Comparison of ENCODE assay signal across 25 cellular contexts in the genomic region with DNA sequence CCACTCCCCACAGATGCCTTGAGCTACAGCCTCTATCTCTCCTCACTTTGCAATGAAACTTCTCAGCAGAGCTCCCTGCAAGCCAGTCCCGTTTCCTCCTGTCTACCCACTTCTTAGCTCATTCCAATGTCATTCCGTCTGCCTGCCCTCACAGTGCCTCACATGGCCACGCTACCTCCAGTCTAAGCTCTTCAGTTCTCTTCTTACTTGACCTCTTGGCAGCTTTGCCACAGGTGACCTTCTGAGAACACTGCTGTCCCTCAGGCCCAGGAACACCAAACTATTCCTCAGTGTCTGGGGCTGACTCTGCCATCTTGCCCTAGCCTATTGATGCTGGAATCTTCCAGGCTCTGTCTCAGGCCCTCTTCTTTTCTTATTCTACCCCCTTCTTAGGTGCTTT.
"Had no signal": no experiment of that assay in that cellular context is flagged by ENCODE, and none has a peak within 500 bp of the region (broad histone marks: within the 10 kb centered on the region; RNA-seq: fewer than 3 reads in every experiment).

No MANE protein-coding gene starts in this region.

- ATAC-seq: naive thymus-derived CD4-positive, alpha-beta T cell; natural killer cell; psoas muscle; right cardiac atrium; sciatic nerve; stimulated activated effector memory CD8-positive, alpha-beta T cell treated with anti-CD3 and anti-CD28 coated beads, Interleukin-12 subunit alpha, Interleukin-12 subunit beta, amount 100 ng/mL, for 72 hours; stimulated activated naive B cell treated with anti-CD40 and anti-IgM and Interleukin-4, amounts not matched to agents 10 μg/mL and 1 μg/mL and 100 μg/mL, for 72 hours had no signal

- H3K9me3 ChIP-seq: ovary, psoas muscle, stomach, thoracic aorta, thyroid gland, tibial nerve, upper lobe of left lung, uterus had no signal

- H3K4me2 ChIP-seq: neural progenitor cell had no signal

- H3K4me3 ChIP-seq: neural progenitor cell, ovary, psoas muscle, skin epidermis, stomach, thoracic aorta, thyroid gland, tibial nerve, upper lobe of left lung, uterus had no signal

- H3K36me3 ChIP-seq: neural progenitor cell, ovary, stomach, thoracic aorta, thyroid gland, tibial nerve, upper lobe of left lung, uterus had no signal

- H3K4me1 ChIP-seq: parathyroid adenoma, thyroid gland, uterus had no signal

- H3K27me3 ChIP-seq: neural progenitor cell, ovary, stomach, thyroid gland, tibial nerve, upper lobe of left lung, uterus had no signal

- H2AFZ ChIP-seq: neural progenitor cell, parathyroid adenoma had no signal

- H3K27ac ChIP-seq: neural progenitor cell, ovary, parathyroid adenoma, psoas muscle, skin epidermis, stomach, thoracic aorta, thyroid gland, tibial nerve, upper lobe of left lung, uterus had no signal

- DNase-seq: naive thymus-derived CD4-positive, alpha-beta T cell; natural killer cell; occipital lobe; ovary; posterior cingulate gyrus; psoas muscle; right cardiac atrium; stimulated activated CD4-positive, alpha-beta T cell treated with anti-CD3 and anti-CD28 coated beads, Interleukin-15, amount 100 ng/mL, for 24 hours; stimulated activated CD4-positive, alpha-beta T cell treated with anti-CD3 and anti-CD28 coated beads, Interleukin-2, amount 100 ng/mL, for 24 hours; stimulated activated CD4-positive, alpha-beta T cell treated with anti-CD3 and anti-CD28 coated beads, Interleukin-2, amount 100 ng/mL, for 48 hours; stimulated activated CD4-positive, alpha-beta T cell treated with anti-CD3 and anti-CD28 coated beads, Interleukin-4, amount 100 ng/mL, for 24 hours; stimulated activated naive B cell treated with anti-CD40 and anti-IgM and Interleukin-4, amounts not matched to agents 10 μg/mL and 1 μg/mL and 100 μg/mL, for 72 hours; stimulated activated naive CD4-positive, alpha-beta T cell treated with Interleukin-2 at 50 U/mL for 16 hours; stomach; thyroid gland; trophoblast cell; upper lobe of left lung; uterus had no signal

- H3K79me2 ChIP-seq: parathyroid adenoma had no signal

- H3K9ac ChIP-seq: neural progenitor cell, parathyroid adenoma had no signal
